In the genomic region with DNA sequence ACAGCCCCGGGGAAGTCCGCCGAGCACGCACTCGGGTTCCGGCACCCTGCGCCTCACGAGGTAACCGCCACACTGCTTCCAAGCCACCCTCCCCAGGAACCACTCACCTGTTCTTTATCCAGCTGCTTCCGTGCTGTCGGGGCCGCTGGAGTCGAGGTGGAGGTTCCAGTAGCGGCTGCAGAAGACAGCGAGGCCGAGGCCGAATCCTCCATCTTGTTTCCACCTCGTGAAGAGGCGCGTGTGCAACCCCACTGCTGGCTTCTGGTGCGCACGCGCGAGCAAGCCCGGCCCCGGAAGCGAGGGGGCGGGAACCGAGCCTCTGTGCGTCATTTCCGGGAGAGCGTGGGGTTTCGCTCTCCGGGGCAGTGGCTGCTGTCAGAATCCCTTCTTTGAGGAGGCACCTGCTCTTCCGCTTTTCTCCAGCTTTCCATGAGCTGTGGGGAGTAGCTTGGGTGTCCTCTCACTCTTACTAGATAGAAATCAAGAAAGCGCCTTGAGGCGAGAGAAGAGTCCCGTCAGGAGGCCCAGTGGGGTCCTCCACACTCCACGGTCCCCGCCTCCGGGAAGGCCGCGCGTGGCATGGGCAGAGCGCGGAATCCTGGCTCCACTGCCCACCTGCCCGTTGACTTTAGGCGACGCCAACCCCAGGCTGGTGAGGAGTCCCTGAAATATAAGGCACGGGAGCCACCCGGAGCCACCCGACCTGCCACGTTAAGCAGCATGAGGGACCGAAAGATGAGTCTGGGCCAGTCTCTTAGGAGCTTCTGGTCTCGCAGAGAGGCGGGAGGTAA, we compare ENCODE assay signal across 8 cellular contexts. TPM values are rescaled to one million over a fixed set of nuclear protein-coding genes. Genes with fewer than 3 reads are reported as not detected.
DNase-seq lines count a peak whose midpoint lies in the region; ATAC-seq and TF ChIP-seq lines count a peak whose summit lies in the region.

A gene (minus strand): TSS at position 242 of the 791 bp plus-strand sequence. CDS start 30 bp downstream, at position 212.

- no peak for TF ChIP-seq CTCF in colonic mucosa (IDR thresholded peaks at IDR 0.05)

- DNase-seq in NCI-H526 (lab: John Stamatoyannopoulos, UW) (peak; percentile 79 to 94), colonic mucosa (peak; percentile 92), left kidney (ENCODE audit: low read depth, low spot score) (peak; percentile 98)
- DNase-seq in activated CD4-positive, alpha-beta T cell treated with anti-CD3 and anti-CD28 coated beads for 48 hours = peak; percentile 94
- DNase-seq in stimulated activated CD4-positive, alpha-beta T cell treated with anti-CD3 and anti-CD28 coated beads, Interleukin-1b, Interleukin-23, amount 100 ng/mL, for 48 hours = peak; percentile 92

- peak within 1 kb of the TSS; percentile 74 to 98 (median 88) for H3K4me3 ChIP-seq in BLaER1 treated with 17β-estradiol and CSF1 and Interleukin-3, amounts not matched to agents 10 nM and 100 nM
- H3K4me3 ChIP-seq in colonic mucosa = peak within 1 kb of the TSS; percentile 89

- H4K20me1 ChIP-seq in BLaER1 treated with 17β-estradiol and CSF1 and Interleukin-3, amounts not matched to agents 10 nM and 100 nM = peaks cover 23 to 52% (median 40%) of the 10 kb centered on the region in 11 experiments; a peak in 20 of 22 replicates

- H3K4me2 ChIP-seq in BLaER1 treated with 17β-estradiol and CSF1 and Interleukin-3, amounts not matched to agents 10 nM and 100 nM = peak within 1 kb of the TSS; percentile 91 to 99 (median 96)

- H3K36me3 ChIP-seq in BLaER1 treated with 17β-estradiol and CSF1 and Interleukin-3, amounts not matched to agents 10 nM and 100 nM = peaks cover 37 to 51% (median 42%) of the 10 kb centered on the region in 11 experiments
- peaks cover 7% of the 10 kb centered on the region for H3K36me3 ChIP-seq in colonic mucosa

- H3K27ac ChIP-seq in BLaER1 treated with 17β-estradiol and CSF1 and Interleukin-3, amounts not matched to agents 10 nM and 100 nM = peak within 1 kb of the TSS; percentile 57 to 97 (median 93)
- peak within 1 kb of the TSS; percentile 71 for H3K27ac ChIP-seq in colonic mucosa

- H3K9ac ChIP-seq in BLaER1 treated with 17β-estradiol and CSF1 and Interleukin-3, amounts not matched to agents 10 nM and 100 nM = peak within 1 kb of the TSS; percentile 82 to 98 (median 93)
- H3K9ac ChIP-seq in colonic mucosa (ENCODE audit: low read depth in 2 of 2, low read length in 2 of 2) = peak within 1 kb of the TSS; percentile 90 to 95

- intact Hi-C loops in colonic mucosa (cut with DNase I) = loop anchor here (5.0 kb wide), 1 partner anchor 61 kb away; no protein-coding TSS in a partner anchor

- ATAC-seq in GM19328 (IDR thresholded peaks at IDR 0.05; ENCODE audit: unreplicated experiment) (peak; percentile 76), HG03469 (IDR thresholded peaks at IDR 0.05; ENCODE audit: unreplicated experiment) (peak; percentile 69)

- H3K27me3 ChIP-seq in BLaER1 treated with 17β-estradiol and CSF1 and Interleukin-3, amounts not matched to agents 10 nM and 100 nM = no peaks in the 10 kb centered on the region
- H3K27me3 ChIP-seq in colonic mucosa = no peaks in the 10 kb centered on the region

- H3K9me3 ChIP-seq in BLaER1 treated with 17β-estradiol and CSF1 and Interleukin-3, amounts not matched to agents 10 nM and 100 nM (replicated peaks in 1 of 11) = no peaks in the 10 kb centered on the region
- no peaks in the 10 kb centered on the region for H3K9me3 ChIP-seq in colonic mucosa

- H3K4me1 ChIP-seq in BLaER1 treated with 17β-estradiol and CSF1 and Interleukin-3, amounts not matched to agents 10 nM and 100 nM = peaks cover 33 to 50% (median 46%) of the 10 kb centered on the region in 10 experiments
- peaks cover 9% of the 10 kb centered on the region for H3K4me1 ChIP-seq in colonic mucosa

RNA-seq across cellular contexts. Expression of the gene that starts here (rescaled TPM):
- total RNA-seq in colonic mucosa = 10 to 100 TPM; 89.5 to 99.3 TPM

Comparison
In these comparisons a context has a peak if more than half of its experiments do, and no peak if none do; other contexts are left out.
1. Peak in every context shown above with its lines: DNase-seq, ATAC-seq, H3K4me3 ChIP-seq and H3K27ac ChIP-seq.